ENCODE assay signal across 33 cellular contexts in genomic region chr17:14971054-14971453, GRCh38.
"Had no signal": no experiment of that assay in that cellular context is flagged by ENCODE, and none has a peak within 500 bp of the region (broad histone marks: within the 10 kb centered on the region; RNA-seq: fewer than 3 reads in every experiment).

No MANE protein-coding gene starts in this region.

- ATAC-seq: activated naive CD4-positive, alpha-beta T cell treated with anti-CD3 and anti-CD28 coated beads, Interleukin-2, amount 50 U/mL, for 72 hours; activated naive CD8-positive, alpha-beta T cell treated with anti-CD3 and anti-CD28 coated beads, Interleukin-2, amount 50 U/mL, for 24 hours; activated T-cell treated with anti-CD3 and anti-CD28 coated beads, Interleukin-2, amount 50 U/mL, for 4 hours; activated T-cell treated with anti-CD3 and anti-CD28 coated beads, Interleukin-2, amount 50 U/mL, for 72 hours; activated T-helper 17 cell treated with anti-CD3 and anti-CD28 coated beads, Interleukin-2, amount 50 U/mL, for 72 hours; body of pancreas had no signal

- FAIRE-seq: astrocyte had no signal

- DNase-seq: activated effector memory CD4-positive, alpha-beta T cell treated with anti-CD3 and anti-CD28 coated beads, Interleukin-2, amount 50 U/mL, for 16 hours; activated effector memory CD4-positive, alpha-beta T cell treated with Interleukin-2 at 50 U/mL for 16 hours; activated gamma-delta T cell; activated gamma-delta T cell treated with Interleukin-2 at 50 U/mL for 16 hours; activated naive CD4-positive, alpha-beta T cell; activated naive CD4-positive, alpha-beta T cell treated with anti-CD3 and anti-CD28 coated beads for 36 hours; activated naive CD4-positive, alpha-beta T cell treated with anti-CD3 and anti-CD28 coated beads, Interleukin-2, amount 10 ng/mL, durations not matched to agents 7 days and 5 days; activated naive CD4-positive, alpha-beta T cell treated with anti-CD3 and anti-CD28 coated beads, Interleukin-2, amount 50 U/mL, for 16 hours; activated naive CD4-positive, alpha-beta T cell treated with Interleukin-2 at 50 U/mL for 16 hours; activated naive CD8-positive, alpha-beta T cell treated with anti-CD3 and anti-CD28 coated beads for 36 hours; activated naive CD8-positive, alpha-beta T cell treated with anti-CD3 and anti-CD28 coated beads, Interleukin-2, amount 10 ng/mL, durations not matched to agents 7 days and 5 days; activated naive CD8-positive, alpha-beta T cell treated with anti-CD3 and anti-CD28 coated beads, Interleukin-2, amount 50 U/mL, for 24 hours; activated T-cell treated with anti-CD3 and anti-CD28 coated beads, Interleukin-2, amount 50 U/mL, for 1 hour; activated T-cell treated with anti-CD3 and anti-CD28 coated beads, Interleukin-2, amount 50 U/mL, for 24 hours; activated T-cell treated with anti-CD3 and anti-CD28 coated beads, Interleukin-2, amount 50 U/mL, for 4 hours; activated T-cell treated with anti-CD3 and anti-CD28 coated beads, Interleukin-2, amount 50 U/mL, for 48 hours; activated T-cell treated with anti-CD3 and anti-CD28 coated beads, Interleukin-2, amount 50 U/mL, for 72 hours; adrenal gland; amniotic stem cell; amygdala; anterior cingulate cortex; aorta; body of pancreas; brain microvascular endothelial cell; caudate nucleus; central memory CD4-positive, alpha-beta T cell; cerebellar nuclear complex had no signal

- H3K27ac ChIP-seq: adrenal gland, ascending aorta, body of pancreas, brain microvascular endothelial cell, breast epithelium, cardiac muscle cell had no signal

- H3K4me1 ChIP-seq: adrenal gland, ascending aorta, body of pancreas, breast epithelium had no signal

- H3K4me3 ChIP-seq: adrenal gland, ascending aorta, body of pancreas, breast epithelium, cardiac muscle cell had no signal

- H3K27me3 ChIP-seq: adrenal gland, ascending aorta, body of pancreas, brain microvascular endothelial cell, cardiac muscle cell had no signal

- H3K36me3 ChIP-seq: adrenal gland, ascending aorta, brain microvascular endothelial cell, breast epithelium, cardiac muscle cell had no signal
